Comparison of ENCODE assay signal across 14 cellular contexts in genomic region chr12:115794659-115795081, GRCh38.
DNase-seq lines count a peak whose midpoint lies in the region; ATAC-seq and TF ChIP-seq lines count a peak whose summit lies in the region.
"Had no signal": no experiment of that assay in that cellular context is flagged by ENCODE, and none has a peak within 500 bp of the region (broad histone marks: within the 10 kb centered on the region; RNA-seq: fewer than 3 reads in every experiment).

No MANE protein-coding gene starts in this region.

- TF ChIP-seq CTCF in ovary (IDR thresholded peaks at IDR 0.05) = no peak

- H3K4me3 Mint-ChIP-seq in stimulated activated naive B cell treated with anti-CD40 and anti-IgM and Interleukin-4, amounts not matched to agents 10 μg/mL and 1 μg/mL and 100 μg/mL, for 72 hours = no peak overlapping the region

- no peak overlapping the region for H3K4me3 ChIP-seq in Jurkat, Clone E6-1 (ENCODE audit: low read length)
- H3K4me3 ChIP-seq in ovary (no peak overlapping the region), MG63 (no peak overlapping the region)
- H3K4me3 ChIP-seq: gastroesophageal sphincter, PC-9 had no signal

- no peaks in the 10 kb centered on the region for H3K9me3 ChIP-seq in ovary
- no peaks in the 10 kb centered on the region for H3K9me3 ChIP-seq in MG63
- H3K9me3 ChIP-seq: gastroesophageal sphincter had no signal

- no peak for TF ChIP-seq POLR2A in ovary (IDR thresholded peaks at IDR 0.05)

- H3K27ac Mint-ChIP-seq in stimulated activated naive B cell treated with anti-CD40 and anti-IgM and Interleukin-4, amounts not matched to agents 10 μg/mL and 1 μg/mL and 100 μg/mL, for 72 hours = no peak overlapping the region
- H3K27ac Mint-ChIP-seq: activated T-helper 2 cell treated with anti-CD3 and anti-CD28 coated beads, Interferon-gamma antibody, Interleukin-2, Interleukin-4, amounts not matched to agents 10 μg/mL and 5 μg/mL and 100 μg/mL, durations not matched to agents 14 hours and 24 hours and 36 hours had no signal

- no peaks in the 10 kb centered on the region for H3K4me1 Mint-ChIP-seq in stimulated activated naive B cell treated with anti-CD40 and anti-IgM and Interleukin-4, amounts not matched to agents 10 μg/mL and 1 μg/mL and 100 μg/mL, for 72 hours

- no peaks in the 10 kb centered on the region for H3K4me1 ChIP-seq in ovary (ENCODE audit: insufficient read depth)
- H3K4me1 ChIP-seq: gastroesophageal sphincter had no signal

- no peaks in the 10 kb centered on the region for H3K27me3 ChIP-seq in ovary
- no peaks in the 10 kb centered on the region for H3K27me3 ChIP-seq in MG63

- no peak overlapping the region for H3K27ac ChIP-seq in ovary
- H3K27ac ChIP-seq: gastroesophageal sphincter, PC-9 had no signal

- WGBS in ovary, 3 donors = 69 to 86% (median 75%) methylated on average over 6 of the region's 6 CpGs

- peak; percentile 98 for ATAC-seq in left colon
- no peak for ATAC-seq in stimulated activated naive B cell treated with anti-CD40 and anti-IgM and Interleukin-4, amounts not matched to agents 10 μg/mL and 1 μg/mL and 100 μg/mL, for 72 hours (replicated peaks)
- ATAC-seq: gastroesophageal sphincter had no signal

- intact Hi-C loops in left colon (cut with DNase I, micrococcal nuclease) (no loop called here), ovary (cut with DNase I) (no loop called here)

- peaks cover 21 to 22% of the 10 kb centered on the region in 2 donors for H3K27me3 Mint-ChIP-seq in stimulated activated naive B cell treated with anti-CD40 and anti-IgM and Interleukin-4, amounts not matched to agents 10 μg/mL and 1 μg/mL and 100 μg/mL, for 72 hours

- no peaks in the 10 kb centered on the region for H3K36me3 Mint-ChIP-seq in stimulated activated naive B cell treated with anti-CD40 and anti-IgM and Interleukin-4, amounts not matched to agents 10 μg/mL and 1 μg/mL and 100 μg/mL, for 72 hours

- H3K36me3 ChIP-seq in ovary (no peaks in the 10 kb centered on the region), MG63 (no peaks in the 10 kb centered on the region)
- H3K36me3 ChIP-seq: gastroesophageal sphincter had no signal

- H3K9me3 Mint-ChIP-seq in stimulated activated naive B cell treated with anti-CD40 and anti-IgM and Interleukin-4, amounts not matched to agents 10 μg/mL and 1 μg/mL and 100 μg/mL, for 72 hours = peaks cover 0 to 3% of the 10 kb centered on the region in 2 donors

- peak; percentile 40 for DNase-seq in DMS153 treated with DMSO at 0.1 percent for 48 hours (lab: John Stamatoyannopoulos, UW; ENCODE audit: unreplicated experiment)
- peak; percentile 1 for DNase-seq in Jurkat, Clone E6-1 (ENCODE audit: low read depth, low spot score)
- DNase-seq in NCI-H82 treated with DMSO at 0.1 percent for 48 hours (lab: John Stamatoyannopoulos, UW; ENCODE audit: unreplicated experiment) = peak; percentile 7
- peak in 1 of 2 donors; percentile 18 for DNase-seq in left colon
- DNase-seq in ovary = no peak
- DNase-seq in stimulated activated naive CD4-positive, alpha-beta T cell (lab: John Stamatoyannopoulos, UW) = no peak
- no peak for DNase-seq in stimulated activated naive B cell treated with anti-CD40 and anti-IgM and Interleukin-4, amounts not matched to agents 10 μg/mL and 1 μg/mL and 100 μg/mL, for 72 hours
- DNase-seq in MG63 = no peak
- DNase-seq: activated CD8-positive, alpha-beta memory T cell treated with anti-CD3 and anti-CD28 coated beads for 24 hours; occipital lobe; PC-9; stimulated activated naive CD4-positive, alpha-beta T cell treated with Interleukin-2 at 50 U/mL for 16 hours had no signal

- TF ChIP-seq EP300 in ovary (IDR thresholded peaks at IDR 0.05) = no peak

Comparison
In these comparisons a context has a peak if more than half of its experiments do, and no peak if none do; other contexts are left out.
1. DNase-seq: peak in DMS153 treated with DMSO at 0.1 percent for 48 hours (single experiment), Jurkat, Clone E6-1 (single experiment) and NCI-H82 treated with DMSO at 0.1 percent for 48 hours (single experiment); none in ovary (0 of 5), stimulated activated naive CD4-positive, alpha-beta T cell (0 of 6), stimulated activated naive B cell treated with anti-CD40 and anti-IgM and Interleukin-4, amounts not matched to agents 10 μg/mL and 1 μg/mL and 100 μg/mL, for 72 hours (single experiment) and MG63 (single experiment).